8 cellular contexts compared by ENCODE assay signal in genomic region chr1:244049969-244050834, GRCh38. TPM values are rescaled to one million over a fixed set of nuclear protein-coding genes. Genes with fewer than 3 reads are reported as not detected.
DNase-seq lines count a peak whose midpoint lies in the region; ATAC-seq, FAIRE-seq and TF ChIP-seq lines count a peak whose summit lies in the region.

No MANE protein-coding gene starts in this region.

- no peak for TF ChIP-seq RAD21 in K562 (CRISPR knock-in tag; conservative IDR thresholded peaks at IDR 0.05 in 1 of 2, IDR thresholded peaks at IDR 0.05 in 1 of 2)

- in situ Hi-C loops in K562 (cut with MboI) = no loop called here

- peak overlapping the region; percentile 46; the same call in 1 of the 2 replicates for H3K9ac ChIP-seq in MM.1S (ENCODE audit: low read length)
- H3K9ac ChIP-seq in K562 (ENCODE audit: insufficient read depth in 1 of 2, low read depth in 2 of 2, low read length in 2 of 2) = peak overlapping the region in 1 of 2 experiments; percentile 60; a peak in 1 of 4 replicates

- ATAC-seq in K562 (no peak), right lobe of liver (no peak), HG02571 (IDR thresholded peaks at IDR 0.05; ENCODE audit: unreplicated experiment) (no peak), GM21360 (IDR thresholded peaks at IDR 0.05; ENCODE audit: unreplicated experiment) (no peak), left lobe of liver (no peak)

- FAIRE-seq in K562 (lab: Jason Lieb, UNC) = no peak

- 38% methylated on average over 22 of the region's 22 CpGs for WGBS in K562 (ENCODE audit: insufficient coverage, low coverage, missing lambda C conversion rate)
- WGBS in right lobe of liver (ENCODE audit: insufficient coverage, low coverage, low lambda C conversion rate, missing lambda C conversion rate) = 3% methylated on average over 20 of the region's 22 CpGs
- WGBS in thyroid gland, 2 donors = 5 to 12% methylated on average over 22 of the region's 22 CpGs

- no peaks in the 10 kb centered on the region for H3K36me3 ChIP-seq in MM.1S (replicated peaks; ENCODE audit: insufficient read depth, low read length)
- no peaks in the 10 kb centered on the region for H3K36me3 ChIP-seq in K562 (ENCODE audit: control insufficient read depth, insufficient read depth, low read length)
- peaks cover 0 to 16% (median 4%) of the 10 kb centered on the region in 4 donors for H3K36me3 ChIP-seq in right lobe of liver
- H3K36me3 ChIP-seq in thyroid gland = peaks cover 15% of the 10 kb centered on the region in 2 donors

- H3K4me3 ChIP-seq in MM.1S (ENCODE audit: low read length) = peak overlapping the region; percentile 75
- H3K4me3 ChIP-seq in K562 = no peak overlapping the region
- H3K4me3 ChIP-seq in right lobe of liver = peak overlapping the region; percentile 53 to 69 (median 65)
- H3K4me3 ChIP-seq in thyroid gland (replicated peaks in 1 of 3) = peak overlapping the region; percentile 48 to 90 (median 79)

- peaks cover 19% of the 10 kb centered on the region for H3K4me1 ChIP-seq in MM.1S (ENCODE audit: low read length)
- H3K4me1 ChIP-seq in K562 (replicated peaks in 1 of 2; ENCODE audit: control insufficient read depth in 2 of 2, insufficient read depth in 2 of 2, low read length in 2 of 2) = peaks cover 13 to 16% of the 10 kb centered on the region in 2 experiments
- peaks cover 0 to 18% (median 9%) of the 10 kb centered on the region in 4 donors for H3K4me1 ChIP-seq in right lobe of liver
- peaks cover 6 to 13% of the 10 kb centered on the region in 2 donors for H3K4me1 ChIP-seq in thyroid gland

- peaks cover 28% of the 10 kb centered on the region for H3F3A ChIP-seq in MM.1S (ENCODE audit: insufficient read depth, low read length)

- TF ChIP-seq EP300 in K562 (IDR thresholded peaks at IDR 0.05; ENCODE audit: low read length) = no peak

- BruUV-seq in K562 (replicated peaks; lab: Mats Ljungman, UMichigan) = TSS peak; percentile 64

- no peaks in the 10 kb centered on the region for H3K9me2 ChIP-seq in MM.1S (replicated peaks; ENCODE audit: insufficient read depth, low read length)

- intact Hi-C loops in K562 (cut with micrococcal nuclease) = no loop called here
- intact Hi-C loops in right lobe of liver (cut with DNase I) = no loop called here
- intact Hi-C loops in thyroid gland (cut with DNase I) = loop anchor here (10.0 kb wide), 1 partner anchor 225 kb away; no protein-coding TSS in a partner anchor

- peaks cover 3% of the 10 kb centered on the region for H3K9me1 ChIP-seq in K562 (ENCODE audit: control insufficient read depth, insufficient read depth, low read length)

- H4K20me1 ChIP-seq in MM.1S (ENCODE audit: insufficient read depth, low read length) = peaks cover 9% of the 10 kb centered on the region; the same call in 1 of the 2 replicates
- H4K20me1 ChIP-seq in K562 (replicated peaks; ENCODE audit: control insufficient read depth, insufficient read depth, low read length) = peaks cover 15% of the 10 kb centered on the region; the same call in 1 of the 2 replicates

- TF ChIP-seq POLR2A in K562 (conservative IDR thresholded peaks at IDR 0.05) (no peak), right lobe of liver (IDR thresholded peaks at IDR 0.05) (no peak), thyroid gland (IDR thresholded peaks at IDR 0.05) (no peak)

- peak; percentile 49 for DNase-seq in ELF-1 (ENCODE audit: low read depth, low spot score)
- DNase-seq in MM.1S = peak; percentile 40
- no peak for DNase-seq in K562 (ENCODE audit: extremely low read depth in 1 of 4, low spot score in 3 of 4)
- DNase-seq in right lobe of liver = peak in 1 of 3 donors; percentile 53
- peak; percentile 13 to 16 for DNase-seq in thyroid gland
- no peak for DNase-seq in left lobe of liver (ENCODE audit: low spot score)

- H3K27me3 ChIP-seq in MM.1S (replicated peaks; ENCODE audit: insufficient read depth, low read length) = 0 out of 2 replicates have a peak, but pooled peaks cover 15% of the 10 kb centered on the region
- H3K27me3 ChIP-seq in K562 (ENCODE audit: control insufficient read depth in 2 of 2, insufficient read depth in 2 of 2, low read length in 2 of 2) = peaks cover 19 to 22% of the 10 kb centered on the region in 2 experiments
- no peaks in the 10 kb centered on the region for H3K27me3 ChIP-seq in right lobe of liver
- no peaks in the 10 kb centered on the region for H3K27me3 ChIP-seq in thyroid gland

- H3K9me3 ChIP-seq in MM.1S (replicated peaks; ENCODE audit: insufficient read depth, low read length) (no peaks in the 10 kb centered on the region), K562 (replicated peaks; ENCODE audit: control insufficient read depth, insufficient read depth, low read depth, low read length) (no peaks in the 10 kb centered on the region), right lobe of liver (no peaks in the 10 kb centered on the region), thyroid gland (no peaks in the 10 kb centered on the region)

- H3K79me2 ChIP-seq in MM.1S (ENCODE audit: low read length) (0 out of 2 replicates have a peak, but pooled peaks cover 3% of the 10 kb centered on the region), K562 (ENCODE audit: control insufficient read depth, insufficient read depth, low read length) (no peaks in the 10 kb centered on the region)

- H3K27ac ChIP-seq in MM.1S (ENCODE audit: low read length) (no peak overlapping the region), K562 (ENCODE audit: extremely low read depth, low read depth, low read length) (no peak overlapping the region), right lobe of liver (peak overlapping the region; percentile 78 to 82 (median 82)), thyroid gland (peak overlapping the region in 2 of 3 donors; percentile 0 to 62)

- POLR2A ChIA-PET in K562 (lab: Yijun Ruan, JAX) = no interaction called here

- H2AFZ ChIP-seq in MM.1S (ENCODE audit: low read length) (peak overlapping the region; percentile 71), K562 (ENCODE audit: low read depth, low read length) (no peak overlapping the region)

- CTCF ChIA-PET in K562 (lab: Yijun Ruan, JAX; ENCODE audit: low intra/inter-chr PET ratio) = no interaction called here

- peak overlapping the region; percentile 78 for H3K4me2 ChIP-seq in MM.1S (ENCODE audit: low read depth, low read length)
- H3K4me2 ChIP-seq in K562 (ENCODE audit: insufficient read depth, low read length) = peak overlapping the region; percentile 44; the same call in 1 of the 2 replicates

- no peak for TF ChIP-seq CTCF in MM.1S (IDR thresholded peaks at IDR 0.05; ENCODE audit: low read length)
- no peak for TF ChIP-seq CTCF in K562 (IDR thresholded peaks at IDR 0.05 in 2 of 3, conservative IDR thresholded peaks at IDR 0.05 in 1 of 3; ENCODE audit: insufficient read depth in 2 of 3, low read depth in 1 of 3, low read length in 3 of 3)
- TF ChIP-seq CTCF in right lobe of liver (IDR thresholded peaks at IDR 0.05) = no peak
- no peak for TF ChIP-seq CTCF in thyroid gland (IDR thresholded peaks at IDR 0.05)

TF ChIP-seq in K562, 482 proteins besides CTCF, POLR2A, EP300 and RAD21 (continues in another document):
- TF ChIP-seq, protein P1, sequence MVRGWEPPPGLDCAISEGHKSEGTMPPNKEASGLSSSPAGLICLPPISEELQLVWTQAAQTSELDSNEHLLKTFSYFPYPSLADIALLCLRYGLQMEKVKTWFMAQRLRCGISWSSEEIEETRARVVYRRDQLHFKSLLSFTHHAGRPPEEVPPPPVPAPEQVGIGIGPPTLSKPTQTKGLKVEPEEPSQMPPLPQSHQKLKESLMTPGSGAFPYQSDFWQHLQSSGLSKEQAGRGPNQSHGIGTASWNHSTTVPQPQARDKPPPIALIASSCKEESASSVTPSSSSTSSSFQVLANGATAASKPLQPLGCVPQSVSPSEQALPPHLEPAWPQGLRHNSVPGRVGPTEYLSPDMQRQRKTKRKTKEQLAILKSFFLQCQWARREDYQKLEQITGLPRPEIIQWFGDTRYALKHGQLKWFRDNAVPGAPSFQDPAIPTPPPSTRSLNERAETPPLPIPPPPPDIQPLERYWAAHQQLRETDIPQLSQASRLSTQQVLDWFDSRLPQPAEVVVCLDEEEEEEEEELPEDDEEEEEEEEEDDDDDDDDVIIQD (CRISPR knock-in tag; IDR thresholded peaks at IDR 0.05) = no peak
- TF ChIP-seq ZNF785 (CRISPR knock-in tag; IDR thresholded peaks at IDR 0.05) (no peak), ZFP36 (IDR thresholded peaks at IDR 0.05; ENCODE audit: low read depth, low read length, partially characterized antibody) (peak; percentile 19), ZNF24 (IDR thresholded peaks at IDR 0.05) (no peak), E2F3 (CRISPR knock-in tag; IDR thresholded peaks at IDR 0.05) (no peak)
- TF ChIP-seq, protein P2, sequence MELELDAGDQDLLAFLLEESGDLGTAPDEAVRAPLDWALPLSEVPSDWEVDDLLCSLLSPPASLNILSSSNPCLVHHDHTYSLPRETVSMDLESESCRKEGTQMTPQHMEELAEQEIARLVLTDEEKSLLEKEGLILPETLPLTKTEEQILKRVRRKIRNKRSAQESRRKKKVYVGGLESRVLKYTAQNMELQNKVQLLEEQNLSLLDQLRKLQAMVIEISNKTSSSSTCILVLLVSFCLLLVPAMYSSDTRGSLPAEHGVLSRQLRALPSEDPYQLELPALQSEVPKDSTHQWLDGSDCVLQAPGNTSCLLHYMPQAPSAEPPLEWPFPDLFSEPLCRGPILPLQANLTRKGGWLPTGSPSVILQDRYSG (tag; conservative IDR thresholded peaks at IDR 0.05; ENCODE audit: low read depth) = no peak

RNA-seq across cellular contexts. Expression of gene ZBTB18, which starts 0.9 kb away (rescaled TPM):
- total RNA-seq in K562 (2011; cell fraction: chromatin; rRNA removed; ENCODE audit: low replicate concordance) = 4.1 and 7.6 TPM in 2 replicates
- 3.3 and 4.6 TPM in 2 replicates for total RNA-seq in K562 (2011; cell fraction: nucleolus; rRNA removed)
- 4.4 and 4.8 TPM in 2 replicates for total RNA-seq in K562 (2011; cell fraction: nucleoplasm; rRNA removed)
- 1.4 and 1.5 TPM in 2 replicates for total RNA-seq in K562 (2014; rRNA removed)
- total RNA-seq in K562 (2014; rRNA removed; fragmentation: Illumina TruSeq; extraction: Trizol) = 1.6 and 2.0 TPM in 2 replicates
- 1.6 and 1.7 TPM in 2 replicates for total RNA-seq in K562 (2015; rRNA removed; fragmentation: Illumina TruSeq; extraction: Trizol)
- total RNA-seq in K562 (2021) = 2.1 and 2.2 TPM in 2 replicates
- polyA plus RNA-seq in K562 (2011; rRNA removed) = 2.6 TPM in 2 replicates
- polyA plus RNA-seq in K562 (2011; cell fraction: cytosol; rRNA removed) = 1.6 and 1.8 TPM in 2 replicates
- 6.9 and 7.8 TPM in 2 replicates for polyA plus RNA-seq in K562 (2011; cell fraction: nucleus; rRNA removed)
- 1.3 and 1.4 TPM in 2 replicates for polyA plus RNA-seq in K562 (2012)
- polyA plus RNA-seq in K562 (2014; fragmentation: Illumina TruSeq; extraction: Trizol) = 1.6 TPM in 2 replicates
- under 1 TPM; 0.13 to 0.24 TPM for polyA plus RNA-seq in K562 (2014; fragmentation: Nextera tagmentation; extraction: Ambion mirVana)
- 1.7 and 1.8 TPM in 2 replicates for polyA plus RNA-seq in K562 (2014; rRNA removed)
- 3.7 and 4.1 TPM in 2 replicates for polyA minus RNA-seq in K562 (2011; rRNA and poly(A)+ RNA removed)
- 1.7 and 2.6 TPM in 2 replicates for polyA minus RNA-seq in K562 (2011; cell fraction: cytosol; rRNA and poly(A)+ RNA removed)
- polyA minus RNA-seq in K562 (2011; cell fraction: nucleus; rRNA and poly(A)+ RNA removed) = 2.6 and 4.3 TPM in 2 replicates
- 10 to 100 TPM in 3 of 6 experiments, 1 to 10 TPM in 3; 9.0 to 16.1 (median 10.0) TPM for total RNA-seq in right lobe of liver
- total RNA-seq in thyroid gland = 10 to 100 TPM; 15.5 to 20.6 (median 18.3) TPM
- 14.3 TPM for total RNA-seq in left lobe of liver

Comparison
In these comparisons a context has a peak if more than half of its experiments do, and no peak if none do; other contexts are left out.
1. DNase-seq: peak in ELF-1 (single experiment), MM.1S (single experiment) and thyroid gland (2 of 2); none in K562 (0 of 4) and left lobe of liver (single experiment).
2. H3K27ac ChIP-seq: peak in right lobe of liver (3 of 3) and thyroid gland (2 of 3); none in MM.1S (single experiment) and K562 (single experiment).